ENCODE assay signal across 10 cellular contexts in genomic region chr15:78317145-78317836, GRCh38. TPM values are rescaled to one million over a fixed set of nuclear protein-coding genes. Genes with fewer than 3 reads are reported as not detected.
DNase-seq lines count a peak whose midpoint lies in the region; ATAC-seq, FAIRE-seq and TF ChIP-seq lines count a peak whose summit lies in the region.
"Had no signal": no experiment of that assay in that cellular context is flagged by ENCODE, and none has a peak within 500 bp of the region (broad histone marks: within the 10 kb centered on the region; RNA-seq: fewer than 3 reads in every experiment).

No MANE protein-coding gene starts in this region.

- no peaks in the 10 kb centered on the region for H3K27me3 ChIP-seq in BE2C

- TF ChIP-seq CTCF in BE2C (IDR thresholded peaks at IDR 0.05; ENCODE audit: low read depth, low read length) (peak; percentile 44), VCaP (conservative IDR thresholded peaks at IDR 0.05) (peak; percentile 66), GM13977 (IDR thresholded peaks at IDR 0.05; ENCODE audit: extremely low read depth, insufficient read depth, missing control alignments) (no peak)

- peak; percentile 47 for FAIRE-seq in islet of Langerhans (lab: Jason Lieb, UNC)

- H3K4me3 ChIP-seq in BE2C (ENCODE audit: low read depth, low read length) = no peak overlapping the region

- no peak overlapping the region for H3K27ac ChIP-seq in VCaP
- H3K27ac ChIP-seq: parathyroid adenoma had no signal

- no peaks in the 10 kb centered on the region for H3K36me3 ChIP-seq in BE2C

- peak; percentile 42 for DNase-seq in BE2C
- peak; percentile 65 for DNase-seq in HT-29 (ENCODE audit: low spot score)
- DNase-seq in pons (ENCODE audit: low spot score) = no peak
- DNase-seq in GM13977 (ENCODE audit: low spot score) = no peak

- no peak for ATAC-seq in HG03565 (IDR thresholded peaks at IDR 0.05; ENCODE audit: unreplicated experiment)
- no peak for ATAC-seq in HG03354 (IDR thresholded peaks at IDR 0.05; ENCODE audit: poor library complexity, severe bottlenecking, unreplicated experiment)
- ATAC-seq: stimulated activated memory B cell treated with anti-CD40 and anti-IgM and Interleukin-4, amounts not matched to agents 10 μg/mL and 1 μg/mL and 100 μg/mL, for 72 hours had no signal

- H3K9me3 ChIP-seq in BE2C = no peaks in the 10 kb centered on the region

- H3K4me1 ChIP-seq in BE2C = peaks cover 8% of the 10 kb centered on the region
- H3K4me1 ChIP-seq: parathyroid adenoma had no signal

- in situ Hi-C loops in GM13977 (cut with MboI; ENCODE audit: low pct_unique_long_range_greater_than_20kb, low sequenced_read_pairs, unreplicated experiment) = no loop called here

RNA-seq across cellular contexts. Expression of gene SKIC8, which starts 17.9 kb away (rescaled TPM):
- polyA plus RNA-seq in BE2C (2012; ENCODE audit: insufficient read depth, insufficient read length, low read depth) = 81.0 TPM
- total RNA-seq in HT-29 (2014; rRNA removed; shearing (Covaris generic)) = 64.0 and 74.8 TPM in 2 replicates

RNA-seq across cellular contexts. Expression of gene CRABP1, which starts 22.9 kb away (rescaled TPM):
- 28.6 TPM for polyA plus RNA-seq in BE2C (2012; ENCODE audit: insufficient read depth, insufficient read length, low read depth)
- total RNA-seq in HT-29 (2014; rRNA removed; shearing (Covaris generic)) = not detected in 2 replicates

RNA-seq across cellular contexts. Expression of gene DNAJA4, which starts 52.9 kb away (rescaled TPM):
- 5.6 TPM for polyA plus RNA-seq in BE2C (2012; ENCODE audit: insufficient read depth, insufficient read length, low read depth)
- total RNA-seq in HT-29 (2014; rRNA removed; shearing (Covaris generic)) = 10.2 and 16.0 TPM in 2 replicates

Comparison
In these comparisons a context has a peak if more than half of its experiments do, and no peak if none do; other contexts are left out.
1. DNase-seq: peak in BE2C (single experiment) and HT-29 (single experiment); none in pons (single experiment) and GM13977 (single experiment).